Comparison of ENCODE assay signal across 8 cellular contexts in the genomic region with DNA sequence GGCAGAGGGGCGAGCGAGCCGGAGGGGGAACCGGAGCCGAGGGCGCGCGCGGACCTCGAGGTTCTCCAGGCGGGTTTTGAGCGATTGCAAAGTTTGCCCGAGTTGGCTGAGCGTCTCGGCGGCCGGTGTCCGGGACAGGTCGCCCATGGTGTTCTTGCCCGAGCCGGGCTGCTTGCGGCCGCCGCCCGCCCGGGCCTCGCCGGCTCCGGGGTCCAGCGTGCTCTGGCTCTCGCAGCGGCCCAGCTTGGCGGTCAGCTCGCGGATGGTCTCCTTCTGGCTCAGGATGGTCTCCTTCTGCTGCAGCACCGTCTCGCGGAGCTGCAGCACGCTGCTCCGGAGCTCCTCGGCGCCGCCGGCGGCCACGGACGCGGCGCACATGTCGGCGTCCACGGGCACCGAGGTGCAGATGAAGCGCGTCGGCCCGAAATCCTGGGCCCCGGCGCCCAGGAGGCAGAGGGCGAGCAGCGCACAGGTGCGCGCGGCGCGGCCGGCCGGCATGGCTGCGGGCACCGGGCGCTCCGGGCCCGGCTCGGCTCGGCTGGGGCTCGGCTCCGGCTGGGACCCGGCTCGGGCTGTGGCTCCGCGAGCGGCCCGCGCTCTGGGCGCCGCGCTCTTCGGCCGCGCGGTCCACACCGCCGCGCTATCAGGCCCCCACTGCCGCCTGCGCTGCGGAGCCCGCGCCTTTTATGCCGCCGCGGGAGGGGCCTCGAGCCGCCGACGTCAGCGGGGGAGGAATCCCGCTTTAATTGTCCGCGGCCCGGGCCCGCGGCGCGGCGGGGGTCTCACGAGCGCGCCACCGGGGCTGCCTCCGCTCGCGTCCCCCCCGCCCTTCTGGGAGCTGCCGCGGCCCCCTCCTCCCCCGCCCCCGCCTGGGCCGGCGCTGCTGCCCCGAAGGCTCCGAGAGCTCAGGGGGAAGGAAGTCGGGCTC. TPM values are rescaled to one million over a fixed set of nuclear protein-coding genes. Genes with fewer than 3 reads are reported as not detected.
A peak's percentile ranks its signal among the peaks of the same experiment; 100 is the strongest.
DNase-seq lines count a peak whose midpoint lies in the region; ATAC-seq and TF ChIP-seq lines count a peak whose summit lies in the region.

NPTX1 (minus strand) TSS at position 659 of the 928 bp plus-strand sequence; CDS start at position 498, 161 bp downstream.

- ATAC-seq in omental fat pad (ENCODE audit: low FRiP score): peak; percentile 42

- peak within 1 kb of the TSS; percentile 32 for H3K4me3 Mint-ChIP-seq in endodermal cell
- peak within 1 kb of the TSS in 1 of 2 donors; percentile 82 for H3K4me3 Mint-ChIP-seq in CD14-positive monocyte

- H3K9me3 Mint-ChIP-seq in endodermal cell (no peaks in the 10 kb centered on the region), CD14-positive monocyte (peaks cover 0 to 12% (median 0%) of the 10 kb centered on the region in 7 donors)

- DNase-seq in activated CD8-positive, alpha-beta memory T cell treated with anti-CD3 and anti-CD28 coated beads for 24 hours: peak; percentile 67
- DNase-seq in activated CD8-positive, alpha-beta memory T cell treated with anti-CD3 and anti-CD28 coated beads, Interleukin-2, amount 50 U/mL, for 48 hours: no peak
- DNase-seq in SK-N-MC (ENCODE audit: low read depth, low spot score) (no peak), endodermal cell (peak; percentile 82), omental fat pad (ENCODE audit: low spot score) (no peak), CD14-positive monocyte (ENCODE audit: low spot score) (no peak), foreskin melanocyte (no peak), NCI-H187 treated with DMSO at 0.1 percent for 48 hours (lab: John Stamatoyannopoulos, UW) (no peak)

- H3K9ac ChIP-seq in SK-N-MC (ENCODE audit: insufficient read length): no peak within 1 kb of the TSS
- no peak within 1 kb of the TSS for H3K9ac ChIP-seq in endodermal cell (ENCODE audit: extremely low read depth, low read length, poor library complexity, severe bottlenecking)

- H3K27ac ChIP-seq in SK-N-MC (no peak within 1 kb of the TSS), endodermal cell (ENCODE audit: low read depth, low read length) (no peak within 1 kb of the TSS)

- no peaks in the 10 kb centered on the region for H3K9me3 ChIP-seq in SK-N-MC (ENCODE audit: low read depth, low read length)
- H3K9me3 ChIP-seq in endodermal cell (ENCODE audit: control insufficient read depth, low read length): no peaks in the 10 kb centered on the region

- no peaks in the 10 kb centered on the region for H3K36me3 Mint-ChIP-seq in endodermal cell (ENCODE audit: low read depth)
- H3K36me3 Mint-ChIP-seq in CD14-positive monocyte: peaks cover 0 to 4% of the 10 kb centered on the region in 2 donors

- H3K4me3 ChIP-seq in SK-N-MC (peak within 1 kb of the TSS; percentile 49), endodermal cell (ENCODE audit: low read length) (peak within 1 kb of the TSS; percentile 60)

- peaks cover 8% of the 10 kb centered on the region for H3K4me1 ChIP-seq in endodermal cell (ENCODE audit: control insufficient read depth, insufficient read depth, low read length)

- H3K27me3 Mint-ChIP-seq in endodermal cell (ENCODE audit: insufficient read depth): peaks cover 80% of the 10 kb centered on the region
- H3K27me3 Mint-ChIP-seq in CD14-positive monocyte (ENCODE audit: low read depth in 3 of 3): peaks cover 65 to 96% (median 66%) of the 10 kb centered on the region in 3 donors

- intact Hi-C loops in CD14-positive monocyte (cut with micrococcal nuclease): no loop called here

- H3K27ac Mint-ChIP-seq in endodermal cell: no peak within 1 kb of the TSS
- H3K27ac Mint-ChIP-seq in CD14-positive monocyte: no peak within 1 kb of the TSS

- TF ChIP-seq CTCF in endodermal cell (conservative IDR thresholded peaks at IDR 0.05) (no peak), omental fat pad (IDR thresholded peaks at IDR 0.05) (no peak), CD14-positive monocyte (IDR thresholded peaks at IDR 0.05) (no peak)

- no peaks in the 10 kb centered on the region for H3K36me3 ChIP-seq in SK-N-MC (ENCODE audit: insufficient read depth, low read length)
- no peaks in the 10 kb centered on the region for H3K36me3 ChIP-seq in endodermal cell (ENCODE audit: control insufficient read depth, insufficient read depth, low read length)

- H3K27me3 ChIP-seq in endodermal cell (ENCODE audit: control insufficient read depth, insufficient read depth, low read length, poor library complexity, severe bottlenecking): peaks cover 99% of the 10 kb centered on the region

- 1% methylated on average over 55 to 133 of the region's 133 CpGs for WGBS in endodermal cell (ENCODE audit: insufficient coverage in 1 of 2, insufficient read length in 1 of 2), 2 experiments

- peaks cover 4% of the 10 kb centered on the region for H3K4me1 Mint-ChIP-seq in endodermal cell
- H3K4me1 Mint-ChIP-seq in CD14-positive monocyte: peaks cover 6% of the 10 kb centered on the region

RNA-seq across cellular contexts. Expression of gene NPTX1, which starts in this region (rescaled TPM):
- total RNA-seq in endodermal cell (1 to 10 TPM in 1 of 2 donors, under 1 TPM in 1; 0.24 to 2.3 TPM), omental fat pad (under 1 TPM in 3 of 4 donors, not detected in 1; 0.16 to 0.96 (median 0.19) TPM)
- polyA plus RNA-seq in endodermal cell (2013, experiment 1 of 2): 2.3 TPM
- 1.2 TPM for polyA plus RNA-seq in endodermal cell (2013, experiment 2 of 2)
- not detected for polyA plus RNA-seq in CD14-positive monocyte

Comparison
In these comparisons a context has a peak if more than half of its experiments do, and no peak if none do; other contexts are left out.
1. DNase-seq: peak in activated CD8-positive, alpha-beta memory T cell treated with anti-CD3 and anti-CD28 coated beads for 24 hours (single experiment) and endodermal cell (single experiment); none in activated CD8-positive, alpha-beta memory T cell treated with anti-CD3 and anti-CD28 coated beads, Interleukin-2, amount 50 U/mL, for 48 hours (single experiment), SK-N-MC (single experiment), omental fat pad (single experiment), CD14-positive monocyte (single experiment), foreskin melanocyte (single experiment) and NCI-H187 treated with DMSO at 0.1 percent for 48 hours (single experiment).
2. Peak in ATAC-seq in omental fat pad; RNA of the gene not detected or under 1 TPM.